Comparison of ENCODE assay signal across 8 cellular contexts in the genomic region with DNA sequence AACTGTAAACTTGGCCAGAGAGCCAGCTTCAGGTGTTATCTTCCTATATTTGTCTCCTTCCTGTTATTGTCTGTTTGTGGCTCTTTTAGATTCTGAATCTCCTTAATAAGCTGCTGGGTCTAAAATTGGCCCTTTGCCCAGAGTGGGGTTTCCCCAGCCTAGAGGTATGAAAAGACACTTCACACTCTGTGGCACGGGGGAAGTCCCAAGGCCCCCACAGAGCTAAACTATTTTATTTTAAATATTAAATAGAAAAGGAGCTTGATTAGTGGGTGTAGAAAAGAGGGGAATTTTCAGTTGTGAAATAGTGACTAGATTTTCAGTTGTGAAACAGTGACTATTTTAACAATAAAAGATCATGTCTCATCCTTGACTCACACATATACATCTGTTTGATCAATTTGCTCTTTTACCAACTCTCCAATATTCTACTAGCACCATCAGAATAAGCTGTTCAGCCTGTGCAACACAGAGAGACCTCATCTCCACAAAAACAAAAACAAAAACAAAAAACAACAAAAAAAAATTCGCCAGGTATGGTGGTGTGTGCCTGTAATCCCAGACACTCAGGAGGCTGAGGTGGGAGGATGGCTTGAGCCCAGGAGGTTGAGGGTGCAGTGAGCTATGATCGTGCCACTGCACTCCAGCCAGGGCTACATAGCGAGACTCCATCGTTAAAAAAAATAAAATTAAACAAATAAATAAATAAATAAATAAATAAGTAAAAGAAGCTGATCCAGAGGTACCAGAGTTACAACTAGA. TPM values are rescaled to one million over a fixed set of nuclear protein-coding genes. Genes with fewer than 3 reads are reported as not detected.
A peak's percentile ranks its signal among the peaks of the same experiment; 100 is the strongest.
DNase-seq lines count a peak whose midpoint lies in the region; ATAC-seq and TF ChIP-seq lines count a peak whose summit lies in the region.

No MANE protein-coding gene starts in this region.

- H3K4me3 ChIP-seq in CD4-positive, CD25-positive, alpha-beta regulatory T cell (ENCODE audit: low read depth, low read length) = no peak overlapping the region
- no peak overlapping the region for H3K4me3 ChIP-seq in Jurkat, Clone E6-1 (ENCODE audit: low read length)
- no peak overlapping the region for H3K4me3 ChIP-seq in tibial nerve

- peak overlapping the region in 2 of 3 donors; percentile 78 to 87 for H3K27ac Mint-ChIP-seq in CD4-positive, CD25-positive, alpha-beta regulatory T cell
- H3K27ac Mint-ChIP-seq in natural killer cell = peak overlapping the region; percentile 43 to 57

- H3K4me1 ChIP-seq in CD4-positive, CD25-positive, alpha-beta regulatory T cell (ENCODE audit: control insufficient read depth, insufficient read depth, low read length, poor library complexity, severe bottlenecking) = peaks cover 11% of the 10 kb centered on the region
- peaks cover 0 to 7% (median 0%) of the 10 kb centered on the region in 4 donors for H3K4me1 ChIP-seq in tibial nerve

- H3K36me3 Mint-ChIP-seq in CD4-positive, CD25-positive, alpha-beta regulatory T cell = no peaks in the 10 kb centered on the region
- peaks cover 5% of the 10 kb centered on the region for H3K36me3 Mint-ChIP-seq in natural killer cell

- peaks cover 10 to 16% (median 14%) of the 10 kb centered on the region in 4 donors for H3K4me1 Mint-ChIP-seq in CD4-positive, CD25-positive, alpha-beta regulatory T cell
- peaks cover 22% of the 10 kb centered on the region in 2 donors for H3K4me1 Mint-ChIP-seq in natural killer cell

- no peak overlapping the region for H3K27ac ChIP-seq in CD4-positive, CD25-positive, alpha-beta regulatory T cell (ENCODE audit: insufficient read depth, low read length, poor library complexity, severe bottlenecking)
- H3K27ac ChIP-seq in tibial nerve = no peak overlapping the region

- no peak for TF ChIP-seq CTCF in natural killer cell (IDR thresholded peaks at IDR 0.05)
- no peak for TF ChIP-seq CTCF in tibial nerve (IDR thresholded peaks at IDR 0.05)

- WGBS in tibial nerve, 2 donors = 82% methylated on average over 5 of the region's 5 CpGs

- no peaks in the 10 kb centered on the region for H3K27me3 ChIP-seq in CD4-positive, CD25-positive, alpha-beta regulatory T cell (ENCODE audit: control insufficient read depth, insufficient read depth, low read length)
- H3K27me3 ChIP-seq in tibial nerve = no peaks in the 10 kb centered on the region

- ATAC-seq in CD4-positive, CD25-positive, alpha-beta regulatory T cell (ENCODE audit: low read depth in 2 of 2) = peak; percentile 88 to 91
- ATAC-seq in GM21367 (IDR thresholded peaks at IDR 0.05; ENCODE audit: unreplicated experiment) (peak; percentile 84), natural killer cell (peak; percentile 92 to 98 (median 97))

- TF ChIP-seq POLR2A in tibial nerve (IDR thresholded peaks at IDR 0.05) = no peak

- DNase-seq in CD4-positive, CD25-positive, alpha-beta regulatory T cell = peak; percentile 59 to 74 (median 62)
- peak; percentile 17 for DNase-seq in Jurkat, Clone E6-1 (ENCODE audit: low read depth, low spot score)
- DNase-seq in activated T-cell treated with anti-CD3 and anti-CD28 coated beads for 48 hours (ENCODE audit: low read depth) (peak; percentile 74), natural killer cell (peak; percentile 76), tibial nerve (ENCODE audit: low spot score in 2 of 2) (no peak), COLO829 (ENCODE audit: low spot score) (no peak), SKM-1 treated with dmso at 0.1 percent for 144 hours (lab: John Stamatoyannopoulos, UW; ENCODE audit: unreplicated experiment) (no peak)

- intact Hi-C loops in natural killer cell (cut with micrococcal nuclease) = loop anchor here (1.0 to 2.0 kb wide), 6 partner anchors 25 to 147 kb away; a partner anchor contains a TSS

- TF ChIP-seq EP300 in tibial nerve (IDR thresholded peaks at IDR 0.05) = no peak

- H3K27me3 Mint-ChIP-seq in CD4-positive, CD25-positive, alpha-beta regulatory T cell = no peaks in the 10 kb centered on the region
- H3K27me3 Mint-ChIP-seq in natural killer cell (ENCODE audit: low read depth in 2 of 2) = no peaks in the 10 kb centered on the region

- H3K36me3 ChIP-seq in CD4-positive, CD25-positive, alpha-beta regulatory T cell (ENCODE audit: control insufficient read depth, insufficient read depth, low read length) = no peaks in the 10 kb centered on the region
- H3K36me3 ChIP-seq in tibial nerve = no peaks in the 10 kb centered on the region

- H3K9me3 ChIP-seq in CD4-positive, CD25-positive, alpha-beta regulatory T cell (ENCODE audit: control insufficient read depth in 2 of 2, low read length in 2 of 2) = no peaks in the 10 kb centered on the region
- H3K9me3 ChIP-seq in tibial nerve = peaks cover 0 to 2% (median 0%) of the 10 kb centered on the region in 4 donors

- H3K9me3 Mint-ChIP-seq in CD4-positive, CD25-positive, alpha-beta regulatory T cell = peaks cover 0 to 3% (median under 1%) of the 10 kb centered on the region in 7 donors
- peaks cover 0 to 3% of the 10 kb centered on the region in 2 donors for H3K9me3 Mint-ChIP-seq in natural killer cell

- H3K4me3 Mint-ChIP-seq in CD4-positive, CD25-positive, alpha-beta regulatory T cell = peak overlapping the region in 2 of 4 donors; percentile 10 to 52
- H3K4me3 Mint-ChIP-seq in natural killer cell = peak overlapping the region; percentile 45

RNA-seq across cellular contexts. Expression of a gene that starts 24.9 kb away (rescaled TPM):
- 11.1 TPM for total RNA-seq in CD4-positive, CD25-positive, alpha-beta regulatory T cell
- polyA plus RNA-seq in CD4-positive, CD25-positive, alpha-beta regulatory T cell = 1 to 10 TPM; 1.4 to 4.4 (median 2.1) TPM
- polyA plus RNA-seq in Jurkat, Clone E6-1 (2012; ENCODE audit: insufficient read depth, insufficient read length) = 12.7 TPM
- 10 to 100 TPM; 13.6 to 17.1 (median 15.6) TPM for total RNA-seq in natural killer cell
- 10 to 100 TPM; 36.9 to 73.9 (median 48.1) TPM for total RNA-seq in tibial nerve

RNA-seq across cellular contexts. Expression of a gene that starts 36.5 kb away (rescaled TPM):
- 7.5 TPM for total RNA-seq in CD4-positive, CD25-positive, alpha-beta regulatory T cell
- under 1 TPM; 0.13 to 0.61 (median 0.37) TPM for polyA plus RNA-seq in CD4-positive, CD25-positive, alpha-beta regulatory T cell
- 1.3 TPM for polyA plus RNA-seq in Jurkat, Clone E6-1 (2012; ENCODE audit: insufficient read depth, insufficient read length)
- total RNA-seq in natural killer cell = 10 to 100 TPM; 10.0 to 17.2 (median 12.8) TPM
- 10 to 100 TPM; 19.4 to 35.4 (median 27.7) TPM for total RNA-seq in tibial nerve

Comparison
In these comparisons a context has a peak if more than half of its experiments do, and no peak if none do; other contexts are left out.
1. DNase-seq: peak in CD4-positive, CD25-positive, alpha-beta regulatory T cell (3 of 3), Jurkat, Clone E6-1 (single experiment), activated T-cell treated with anti-CD3 and anti-CD28 coated beads for 48 hours (single experiment) and natural killer cell (single experiment); none in tibial nerve (0 of 2), COLO829 (single experiment) and SKM-1 treated with dmso at 0.1 percent for 144 hours (single experiment).
2. Peak in every context shown above with its lines, with median percentiles within 50 percentile points of each other: ATAC-seq.